1 cellular context compared by ENCODE assay signal in genomic region chr12:93122569-93123091, GRCh38.
TF ChIP-seq lines count a peak whose summit lies in the region.

No MANE protein-coding gene starts in this region.

TF ChIP-seq in HepG2, 621 proteins besides CTCF, POLR2A, EP300 and RAD21 (continued from another document and continues in another):
- no peak; a peak in 1 of 4 replicates for TF ChIP-seq HMGXB4 (CRISPR knock-in tag; IDR thresholded peaks at IDR 0.05; ENCODE audit: borderline replicate concordance in 1 of 2, low read depth in 1 of 2)
- no peak for TF ChIP-seq NFE2L1 (CRISPR knock-in tag; IDR thresholded peaks at IDR 0.05; ENCODE audit: borderline replicate concordance)
- TF ChIP-seq AKNA (CRISPR knock-in tag; IDR thresholded peaks at IDR 0.05; ENCODE audit: borderline replicate concordance): no peak
- no peak for TF ChIP-seq ZNF878 (CRISPR knock-in tag; IDR thresholded peaks at IDR 0.05)
- no peak for TF ChIP-seq EZH2 (conservative IDR thresholded peaks at IDR 0.05; ENCODE audit: low read depth, low read length)
- TF ChIP-seq REST (IDR thresholded peaks at IDR 0.05; ENCODE audit: borderline replicate concordance in 1 of 2, low read depth in 1 of 2, low read length in 2 of 2): peak in 1 of 2 experiments; percentile 16; a peak in 1 of 4 replicates
- no peak for TF ChIP-seq DNMT1 (CRISPR knock-in tag; IDR thresholded peaks at IDR 0.05)
- no peak for TF ChIP-seq PHF5A (CRISPR knock-in tag; IDR thresholded peaks at IDR 0.05; ENCODE audit: low read depth, unreplicated experiment)
- no peak for TF ChIP-seq MLX (CRISPR knock-in tag; IDR thresholded peaks at IDR 0.05)
- TF ChIP-seq MAFK (conservative IDR thresholded peaks at IDR 0.05 in 1 of 2, IDR thresholded peaks at IDR 0.05 in 1 of 2; ENCODE audit: low read length in 2 of 2): 0 out of 4 replicates have a peak, but pooled peaks of 1 of the 2 experiments have one; percentile 2
- TF ChIP-seq ZFP91 (CRISPR knock-in tag; IDR thresholded peaks at IDR 0.05; ENCODE audit: borderline replicate concordance): no peak
- TF ChIP-seq GTF2F1 (IDR thresholded peaks at IDR 0.05; ENCODE audit: low read length): no peak
- TF ChIP-seq DMAP1 (CRISPR knock-in tag; IDR thresholded peaks at IDR 0.05): no peak
- TF ChIP-seq ASH2L (IDR thresholded peaks at IDR 0.05; ENCODE audit: insufficient read length, low read depth, low read length): no peak
- no peak for TF ChIP-seq SP4 (CRISPR knock-in tag; IDR thresholded peaks at IDR 0.05)
- no peak; the same call in 2 of the 3 replicates for TF ChIP-seq MXI1 (IDR thresholded peaks at IDR 0.05; ENCODE audit: borderline replicate concordance, low read depth, low read length)
- no peak for TF ChIP-seq HOXA9 (CRISPR knock-in tag; IDR thresholded peaks at IDR 0.05; ENCODE audit: borderline replicate concordance)
- no peak for TF ChIP-seq MXD3 (CRISPR knock-in tag; IDR thresholded peaks at IDR 0.05)
- no peak for TF ChIP-seq ARID3A (IDR thresholded peaks at IDR 0.05; ENCODE audit: low read depth, low read length)
- TF ChIP-seq ZNF260 (CRISPR knock-in tag; IDR thresholded peaks at IDR 0.05; ENCODE audit: borderline replicate concordance, low read depth): no peak
- TF ChIP-seq TFDP1 (CRISPR knock-in tag; IDR thresholded peaks at IDR 0.05; ENCODE audit: borderline replicate concordance): no peak
- TF ChIP-seq RXRB (CRISPR knock-in tag; IDR thresholded peaks at IDR 0.05; ENCODE audit: borderline replicate concordance): 0 out of 2 replicates have a peak, but pooled peaks have one; percentile 18
- peak; percentile 11; the same call in 1 of the 2 replicates for TF ChIP-seq HNF4A (CRISPR knock-in tag; IDR thresholded peaks at IDR 0.05)
- peak; percentile 85 for TF ChIP-seq PHF21A (CRISPR knock-in tag; IDR thresholded peaks at IDR 0.05)
- TF ChIP-seq ZNF282 (IDR thresholded peaks at IDR 0.05; ENCODE audit: partially characterized antibody): no peak
- no peak for TF ChIP-seq RFX3 (CRISPR knock-in tag; IDR thresholded peaks at IDR 0.05)
- no peak for TF ChIP-seq RFXAP (CRISPR knock-in tag; IDR thresholded peaks at IDR 0.05; ENCODE audit: borderline replicate concordance)
- 0 out of 2 replicates have a peak, but pooled peaks have one; percentile 58 for TF ChIP-seq PITX1 (CRISPR knock-in tag; IDR thresholded peaks at IDR 0.05)
- no peak for TF ChIP-seq RORA (CRISPR knock-in tag; IDR thresholded peaks at IDR 0.05)
- TF ChIP-seq ZNF563 (CRISPR knock-in tag; IDR thresholded peaks at IDR 0.05): no peak
- no peak for TF ChIP-seq ZZZ3 (CRISPR knock-in tag; IDR thresholded peaks at IDR 0.05; ENCODE audit: borderline replicate concordance)
- TF ChIP-seq PRDM15 (CRISPR knock-in tag; IDR thresholded peaks at IDR 0.05): no peak
- no peak for TF ChIP-seq ZUFSP (CRISPR knock-in tag; IDR thresholded peaks at IDR 0.05; ENCODE audit: borderline replicate concordance)
- TF ChIP-seq MYC (CRISPR knock-in tag; IDR thresholded peaks at IDR 0.05; ENCODE audit: borderline replicate concordance): no peak
